21 cellular contexts compared by ENCODE assay signal in the genomic region with DNA sequence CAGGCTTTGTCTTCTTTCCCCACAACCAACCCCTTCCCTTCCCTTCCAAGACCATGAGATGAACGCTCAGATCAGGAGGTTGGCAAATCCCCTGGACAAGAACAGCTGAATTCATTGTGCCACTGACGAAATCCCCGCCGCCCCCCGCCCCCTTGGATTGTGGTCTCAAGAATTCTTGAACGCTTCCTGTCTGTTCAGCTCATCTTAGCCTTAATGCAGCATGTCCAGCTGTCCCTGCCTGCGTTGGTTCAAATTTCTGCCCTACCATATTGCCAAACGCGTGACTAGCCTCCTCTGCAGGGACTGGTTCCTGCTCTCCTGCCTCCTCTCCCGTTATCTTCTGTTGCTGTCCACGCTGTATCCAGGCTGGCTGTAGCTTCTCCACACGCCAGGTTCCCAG.
"Had no signal": no experiment of that assay in that cellular context is flagged by ENCODE, and none has a peak within 500 bp of the region (broad histone marks: within the 10 kb centered on the region; RNA-seq: fewer than 3 reads in every experiment).

No MANE protein-coding gene starts in this region.

- H3K4me3 ChIP-seq: esophagus muscularis mucosa, gastroesophageal sphincter, hepatocyte, left ventricle myocardium inferior, lower lobe of right lung, psoas muscle, right lobe of liver, suprapubic skin, thyroid gland had no signal

- H3K9me3 ChIP-seq: right lobe of liver, thyroid gland had no signal

- H2AFZ ChIP-seq: hepatocyte had no signal

- H3K4me2 ChIP-seq: hepatocyte had no signal

- H3K27me3 ChIP-seq: hepatocyte, neutrophil, right lobe of liver, thyroid gland had no signal

- H3K27ac ChIP-seq: epithelial cell of prostate, esophagus muscularis mucosa, gastroesophageal sphincter, hepatocyte, left ventricle myocardium inferior, lower lobe of right lung, neutrophil, psoas muscle, right lobe of liver, suprapubic skin, thyroid gland had no signal

- ATAC-seq: effector memory CD8-positive, alpha-beta T cell; gastroesophageal sphincter; left cardiac atrium; lower lobe of right lung; naive thymus-derived CD4-positive, alpha-beta T cell; psoas muscle; stimulated activated naive CD8-positive, alpha-beta T cell treated with anti-CD3 and anti-CD28 coated beads, Interleukin-15, Interleukin-2, amounts not matched to agents 100 U/mL and 50 U/mL, for 24 hours had no signal

- H3K4me1 ChIP-seq: left ventricle myocardium inferior, lower lobe of right lung, psoas muscle, right lobe of liver, thyroid gland had no signal

- DNase-seq: effector memory CD8-positive, alpha-beta T cell; kidney; left cardiac atrium; left ventricle myocardium inferior; lower lobe of right lung; midbrain; naive thymus-derived CD4-positive, alpha-beta T cell; nephron progenitor cell; psoas muscle; retina; right lobe of liver; small intestine; stimulated activated CD4-positive, alpha-beta T cell treated with anti-CD3 and anti-CD28 coated beads, Interleukin-12 subunit alpha, Interleukin-12 subunit beta, amount 100 ng/mL, for 4 hours; stimulated activated naive CD8-positive, alpha-beta T cell treated with anti-CD3 and anti-CD28 coated beads, Interleukin-15, Interleukin-2, amounts not matched to agents 100 U/mL and 50 U/mL, for 24 hours; thyroid gland had no signal

- H3K36me3 ChIP-seq: esophagus muscularis mucosa, gastroesophageal sphincter, left ventricle myocardium inferior, lower lobe of right lung, neutrophil, right lobe of liver, suprapubic skin, thyroid gland had no signal
